7 cellular contexts compared by ENCODE assay signal in the genomic region with DNA sequence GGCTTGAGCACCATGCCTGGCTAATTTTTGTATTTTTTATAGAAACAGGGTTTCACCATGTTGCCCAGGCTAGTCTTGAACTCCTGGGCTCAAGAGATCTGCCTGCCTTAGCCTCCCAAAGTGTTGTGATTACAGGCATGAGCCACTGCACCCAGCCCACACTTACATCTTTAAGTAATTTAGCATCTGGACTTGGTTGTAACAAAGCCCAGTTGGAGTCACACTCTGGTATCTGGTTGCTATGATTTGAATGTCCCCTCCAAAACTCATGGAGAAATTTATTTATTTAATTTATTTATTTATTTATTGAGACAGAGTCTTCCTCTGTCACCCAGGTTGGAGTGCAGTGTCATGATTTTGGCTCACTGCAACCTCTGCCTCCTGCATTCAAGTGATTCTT. TPM values are rescaled to one million over a fixed set of nuclear protein-coding genes. Genes with fewer than 3 reads are reported as not detected.
DNase-seq lines count a peak whose midpoint lies in the region; ATAC-seq and TF ChIP-seq lines count a peak whose summit lies in the region.
"Not testable (repeated sequence)": the region's sequence is repeated elsewhere in the genome, so short reads cannot be mapped to it uniquely, and the experiment has no call there.

No MANE protein-coding gene starts in this region.

- CTCF ChIA-PET in AG04450 (lab: Charles Lee) = not testable (repeated sequence)

- not testable (repeated sequence) for H3K27me3 ChIP-seq in AG04450 (ENCODE audit: control insufficient read depth, insufficient read depth, low read length); adipocyte (replicated peaks; ENCODE audit: control insufficient read depth, insufficient read depth, low read length); gastroesophageal sphincter

- TF ChIP-seq POLR2A in gastroesophageal sphincter (IDR thresholded peaks at IDR 0.05) = not testable (repeated sequence)

- not testable (repeated sequence) for TF ChIP-seq EP300 in gastroesophageal sphincter (IDR thresholded peaks at IDR 0.05)

- peaks cover 37% of the 10 kb centered on the region for H3K4me1 ChIP-seq in adipocyte (ENCODE audit: control insufficient read depth, insufficient read depth, low read length)
- peaks cover 0 to 19% (median 5%) of the 10 kb centered on the region in 3 donors for H3K4me1 ChIP-seq in gastroesophageal sphincter

- ATAC-seq in gastroesophageal sphincter = not testable (repeated sequence)

- not testable (repeated sequence) for H3K9me3 ChIP-seq in AG04450 (ENCODE audit: control insufficient read depth, insufficient read depth, low read length); adipocyte (ENCODE audit: control insufficient read depth, low read length); gastroesophageal sphincter

- POLR2A ChIA-PET in AG04450 (lab: Yijun Ruan, JAX) = not testable (repeated sequence)

- H3K4me3 ChIP-seq in AG04450 (ENCODE audit: low read depth, low read length); adipocyte (ENCODE audit: low read length); gastroesophageal sphincter: not testable (repeated sequence)

- H3K27ac ChIP-seq in AG04450 (ENCODE audit: low read depth, low read length) (peak overlapping the region; percentile 55), gastroesophageal sphincter (peak overlapping the region; percentile 6 to 76 (median 57))

- H3K9ac ChIP-seq in adipocyte (ENCODE audit: low read length) = peak overlapping the region; percentile 56

- not testable (repeated sequence) for H3K36me3 ChIP-seq in adipocyte (ENCODE audit: control insufficient read depth, insufficient read depth, low read length, severe bottlenecking); gastroesophageal sphincter

- DNase-seq in AG04450 (ENCODE audit: low read depth, low spot score) = not testable (repeated sequence)
- DNase-seq in AG20443 (ENCODE audit: low spot score) (peak; percentile 27), GM04504 (ENCODE audit: low read depth) (peak; percentile 21), adipocyte (ENCODE audit: low read depth) (peak; percentile 55), fibroblast of gingiva (ENCODE audit: low read depth) (peak; percentile 92), fibroblast of peridontal ligament (ENCODE audit: extremely low read depth) (peak; percentile 83)

- not testable (repeated sequence) for TF ChIP-seq CTCF in AG04450 (IDR thresholded peaks at IDR 0.05; ENCODE audit: low read depth, low read length); gastroesophageal sphincter (IDR thresholded peaks at IDR 0.05)

RNA-seq across cellular contexts. Expression of a gene that starts 52.7 kb away (rescaled TPM):
- 67.0 and 77.3 TPM in 2 replicates for polyA plus RNA-seq in AG04450 (2011; rRNA removed)
- polyA minus RNA-seq in AG04450 (2011; rRNA and poly(A)+ RNA removed) = 85.7 and 92.9 TPM in 2 replicates
- total RNA-seq in gastroesophageal sphincter = 100 to 1,000 TPM; 223 to 389 (median 262) TPM
